ENCODE assay signal across 1 cellular context in genomic region chr6:37210313-37210898, GRCh38.
TF ChIP-seq lines count a peak whose summit lies in the region.

No MANE protein-coding gene starts in this region.

TF ChIP-seq in H1, 55 proteins besides CTCF, POLR2A, EP300 and RAD21 (continued from another document):
- TF ChIP-seq CHD7 (IDR thresholded peaks at IDR 0.05; ENCODE audit: insufficient replicate concordance, low read length) = no peak
- TF ChIP-seq HDAC6 (IDR thresholded peaks at IDR 0.05; ENCODE audit: low read depth, low read length) = no peak
